1 cellular context compared by ENCODE assay signal in the genomic region with DNA sequence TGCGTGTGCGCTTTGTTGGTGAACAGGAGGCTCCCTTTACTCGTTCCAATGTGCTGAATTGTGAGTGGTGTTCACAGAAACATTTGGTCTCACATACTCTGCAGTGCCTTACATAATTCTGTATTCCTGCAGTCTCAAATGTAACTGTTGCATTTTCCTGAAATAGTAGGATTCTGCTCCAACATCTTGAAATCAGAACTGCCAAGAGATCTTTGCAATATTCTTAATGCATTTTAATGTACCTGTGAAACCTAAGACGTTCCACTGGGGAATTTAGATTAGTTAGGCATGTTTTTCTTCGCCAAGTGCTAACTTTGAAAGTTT.
TF ChIP-seq lines count a peak whose summit lies in the region.

No MANE protein-coding gene starts in this region.

TF ChIP-seq in GM23338, 12 proteins besides CTCF, POLR2A, EP300 and RAD21 (continued from another document):
- TF ChIP-seq, protein P1, sequence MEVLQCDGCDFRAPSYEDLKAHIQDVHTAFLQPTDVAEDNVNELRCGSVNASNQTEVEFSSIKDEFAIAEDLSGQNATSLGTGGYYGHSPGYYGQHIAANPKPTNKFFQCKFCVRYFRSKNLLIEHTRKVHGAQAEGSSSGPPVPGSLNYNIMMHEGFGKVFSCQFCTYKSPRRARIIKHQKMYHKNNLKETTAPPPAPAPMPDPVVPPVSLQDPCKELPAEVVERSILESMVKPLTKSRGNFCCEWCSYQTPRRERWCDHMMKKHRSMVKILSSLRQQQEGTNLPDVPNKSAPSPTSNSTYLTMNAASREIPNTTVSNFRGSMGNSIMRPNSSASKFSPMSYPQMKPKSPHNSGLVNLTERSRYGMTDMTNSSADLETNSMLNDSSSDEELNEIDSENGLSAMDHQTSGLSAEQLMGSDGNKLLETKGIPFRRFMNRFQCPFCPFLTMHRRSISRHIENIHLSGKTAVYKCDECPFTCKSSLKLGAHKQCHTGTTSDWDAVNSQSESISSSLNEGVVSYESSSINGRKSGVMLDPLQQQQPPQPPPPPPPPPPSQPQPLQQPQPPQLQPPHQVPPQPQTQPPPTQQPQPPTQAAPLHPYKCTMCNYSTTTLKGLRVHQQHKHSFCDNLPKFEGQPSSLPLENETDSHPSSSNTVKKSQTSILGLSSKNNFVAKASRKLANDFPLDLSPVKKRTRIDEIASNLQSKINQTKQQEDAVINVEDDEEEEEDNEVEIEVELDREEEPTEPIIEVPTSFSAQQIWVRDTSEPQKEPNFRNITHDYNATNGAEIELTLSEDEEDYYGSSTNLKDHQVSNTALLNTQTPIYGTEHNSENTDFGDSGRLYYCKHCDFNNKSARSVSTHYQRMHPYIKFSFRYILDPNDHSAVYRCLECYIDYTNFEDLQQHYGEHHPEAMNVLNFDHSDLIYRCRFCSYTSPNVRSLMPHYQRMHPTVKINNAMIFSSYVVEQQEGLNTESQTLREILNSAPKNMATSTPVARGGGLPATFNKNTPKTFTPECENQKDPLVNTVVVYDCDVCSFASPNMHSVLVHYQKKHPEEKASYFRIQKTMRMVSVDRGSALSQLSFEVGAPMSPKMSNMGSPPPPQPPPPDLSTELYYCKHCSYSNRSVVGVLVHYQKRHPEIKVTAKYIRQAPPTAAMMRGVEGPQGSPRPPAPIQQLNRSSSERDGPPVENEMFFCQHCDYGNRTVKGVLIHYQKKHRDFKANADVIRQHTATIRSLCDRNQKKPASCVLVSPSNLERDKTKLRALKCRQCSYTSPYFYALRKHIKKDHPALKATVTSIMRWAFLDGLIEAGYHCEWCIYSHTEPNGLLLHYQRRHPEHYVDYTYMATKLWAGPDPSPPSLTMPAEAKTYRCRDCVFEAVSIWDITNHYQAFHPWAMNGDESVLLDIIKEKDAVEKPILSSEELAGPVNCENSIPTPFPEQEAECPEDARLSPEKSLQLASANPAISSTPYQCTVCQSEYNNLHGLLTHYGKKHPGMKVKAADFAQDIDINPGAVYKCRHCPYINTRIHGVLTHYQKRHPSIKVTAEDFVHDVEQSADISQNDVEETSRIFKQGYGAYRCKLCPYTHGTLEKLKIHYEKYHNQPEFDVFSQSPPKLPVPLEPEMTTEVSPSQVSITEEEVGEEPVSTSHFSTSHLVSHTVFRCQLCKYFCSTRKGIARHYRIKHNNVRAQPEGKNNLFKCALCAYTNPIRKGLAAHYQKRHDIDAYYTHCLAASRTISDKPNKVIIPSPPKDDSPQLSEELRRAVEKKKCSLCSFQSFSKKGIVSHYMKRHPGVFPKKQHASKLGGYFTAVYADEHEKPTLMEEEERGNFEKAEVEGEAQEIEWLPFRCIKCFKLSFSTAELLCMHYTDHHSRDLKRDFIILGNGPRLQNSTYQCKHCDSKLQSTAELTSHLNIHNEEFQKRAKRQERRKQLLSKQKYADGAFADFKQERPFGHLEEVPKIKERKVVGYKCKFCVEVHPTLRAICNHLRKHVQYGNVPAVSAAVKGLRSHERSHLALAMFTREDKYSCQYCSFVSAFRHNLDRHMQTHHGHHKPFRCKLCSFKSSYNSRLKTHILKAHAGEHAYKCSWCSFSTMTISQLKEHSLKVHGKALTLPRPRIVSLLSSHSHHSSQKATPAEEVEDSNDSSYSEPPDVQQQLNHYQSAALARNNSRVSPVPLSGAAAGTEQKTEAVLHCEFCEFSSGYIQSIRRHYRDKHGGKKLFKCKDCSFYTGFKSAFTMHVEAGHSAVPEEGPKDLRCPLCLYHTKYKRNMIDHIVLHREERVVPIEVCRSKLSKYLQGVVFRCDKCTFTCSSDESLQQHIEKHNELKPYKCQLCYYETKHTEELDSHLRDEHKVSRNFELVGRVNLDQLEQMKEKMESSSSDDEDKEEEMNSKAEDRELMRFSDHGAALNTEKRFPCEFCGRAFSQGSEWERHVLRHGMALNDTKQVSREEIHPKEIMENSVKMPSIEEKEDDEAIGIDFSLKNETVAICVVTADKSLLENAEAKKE (CRISPR knock-in tag; IDR thresholded peaks at IDR 0.05) = no peak
- no peak for TF ChIP-seq ZNF331 (CRISPR knock-in tag; IDR thresholded peaks at IDR 0.05; ENCODE audit: low read depth)
- TF ChIP-seq, protein P2, sequence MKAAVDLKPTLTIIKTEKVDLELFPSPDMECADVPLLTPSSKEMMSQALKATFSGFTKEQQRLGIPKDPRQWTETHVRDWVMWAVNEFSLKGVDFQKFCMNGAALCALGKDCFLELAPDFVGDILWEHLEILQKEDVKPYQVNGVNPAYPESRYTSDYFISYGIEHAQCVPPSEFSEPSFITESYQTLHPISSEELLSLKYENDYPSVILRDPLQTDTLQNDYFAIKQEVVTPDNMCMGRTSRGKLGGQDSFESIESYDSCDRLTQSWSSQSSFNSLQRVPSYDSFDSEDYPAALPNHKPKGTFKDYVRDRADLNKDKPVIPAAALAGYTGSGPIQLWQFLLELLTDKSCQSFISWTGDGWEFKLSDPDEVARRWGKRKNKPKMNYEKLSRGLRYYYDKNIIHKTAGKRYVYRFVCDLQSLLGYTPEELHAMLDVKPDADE (IDR thresholded peaks at IDR 0.05) = no peak
- no peak for TF ChIP-seq STAT1 (IDR thresholded peaks at IDR 0.05; ENCODE audit: unreplicated experiment)
